ENCODE assay signal across 10 cellular contexts in genomic region chrX:101383679-101384078, GRCh38. TPM values are rescaled to one million over a fixed set of nuclear protein-coding genes. Genes with fewer than 3 reads are reported as not detected.
DNase-seq lines count a peak whose midpoint lies in the region; ATAC-seq and TF ChIP-seq lines count a peak whose summit lies in the region.
"Had no signal": no experiment of that assay in that cellular context is flagged by ENCODE, and none has a peak within 500 bp of the region (broad histone marks: within the 10 kb centered on the region; RNA-seq: fewer than 3 reads in every experiment).

No MANE protein-coding gene starts in this region.

- H3K4me1 Mint-ChIP-seq in stimulated activated naive CD8-positive, alpha-beta T cell treated with anti-CD3 and anti-CD28 coated beads, Interleukin-15, amount 100 ng/mL, for 72 hours: peaks cover 13% of the 10 kb centered on the region

- no peaks in the 10 kb centered on the region for H3K27me3 Mint-ChIP-seq in stimulated activated naive CD8-positive, alpha-beta T cell treated with anti-CD3 and anti-CD28 coated beads, Interleukin-15, amount 100 ng/mL, for 72 hours

- H4K20me1 ChIP-seq in PC-3 (ENCODE audit: low read length): no peaks in the 10 kb centered on the region

- no peaks in the 10 kb centered on the region for H3F3A ChIP-seq in PC-3 (ENCODE audit: low read length, unreplicated experiment)

- CTCF ChIA-PET in PC-3 (lab: Charles Lee): no interaction called here

- H3K27ac ChIP-seq in HL-60 (replicated peaks) (0 out of 2 replicates have a peak overlapping the region, but pooled peaks have one; percentile 2), PC-3 (ENCODE audit: low read length) (no peak overlapping the region)
- H3K27ac ChIP-seq: ovary had no signal

- H3K27me3 ChIP-seq in HL-60 (ENCODE audit: insufficient read depth, poor library complexity, severe bottlenecking): no peaks in the 10 kb centered on the region
- H3K27me3 ChIP-seq in PC-3 (ENCODE audit: low read length): no peaks in the 10 kb centered on the region
- H3K27me3 ChIP-seq: ovary had no signal

- no peaks in the 10 kb centered on the region for H3K9me3 ChIP-seq in PC-3 (ENCODE audit: low read length)
- H3K9me3 ChIP-seq: ovary had no signal

- no peak overlapping the region for H3K4me3 Mint-ChIP-seq in stimulated activated naive CD8-positive, alpha-beta T cell treated with anti-CD3 and anti-CD28 coated beads, Interleukin-15, amount 100 ng/mL, for 72 hours
- H3K4me3 Mint-ChIP-seq: activated CD8-positive, alpha-beta T cell treated with anti-CD3 and anti-CD28 coated beads, Interleukin-2, amount 10 ng/mL, durations not matched to agents 7 days and 5 days had no signal

- H3K9me2 ChIP-seq in PC-3 (replicated peaks; ENCODE audit: low read length): no peaks in the 10 kb centered on the region

- no peak overlapping the region for H3K4me2 ChIP-seq in PC-3 (ENCODE audit: low read length)

- no peaks in the 10 kb centered on the region for H3K36me3 ChIP-seq in PC-3 (ENCODE audit: low read depth, low read length)
- H3K36me3 ChIP-seq: ovary had no signal

- no peaks in the 10 kb centered on the region for H3K79me2 ChIP-seq in PC-3 (ENCODE audit: low read length)

- H3K4me1 ChIP-seq in PC-3 (ENCODE audit: insufficient read depth, low read length): no peaks in the 10 kb centered on the region

- peak overlapping the region; percentile 15 for H3K4me3 ChIP-seq in HL-60 (replicated peaks; ENCODE audit: insufficient read depth, low read length)
- no peak overlapping the region for H3K4me3 ChIP-seq in PC-3 (ENCODE audit: low read length)
- H3K4me3 ChIP-seq: ovary had no signal

- ATAC-seq in stimulated activated naive CD8-positive, alpha-beta T cell treated with anti-CD3 and anti-CD28 coated beads, Interleukin-15, Interleukin-2, amounts not matched to agents 100 U/mL and 50 U/mL, for 24 hours: peak; percentile 19
- no peak for ATAC-seq in stimulated activated naive CD8-positive, alpha-beta T cell treated with anti-CD3 and anti-CD28 coated beads, Interleukin-15, amount 100 ng/mL, for 72 hours
- ATAC-seq in HG02678 (IDR thresholded peaks at IDR 0.05; ENCODE audit: unreplicated experiment) (peak; percentile 71), Right ventricle myocardium inferior (no peak), PC-3 (no peak)
- ATAC-seq: activated CD8-positive, alpha-beta T cell treated with anti-CD3 and anti-CD28 coated beads, Interleukin-2, amount 10 ng/mL, durations not matched to agents 7 days and 5 days had no signal

- DNase-seq in stimulated activated naive CD8-positive, alpha-beta T cell treated with anti-CD3 and anti-CD28 coated beads, Interleukin-15, Interleukin-2, amounts not matched to agents 100 U/mL and 50 U/mL, for 24 hours: no peak
- DNase-seq in stimulated activated naive CD8-positive, alpha-beta T cell treated with anti-CD3 and anti-CD28 coated beads, Interleukin-15, amount 100 ng/mL, for 72 hours: no peak
- DNase-seq in HL-60 (ENCODE audit: low read depth in 1 of 2, low spot score in 1 of 2) (no peak), mucosa of gallbladder (ENCODE audit: low spot score) (no peak), Right ventricle myocardium inferior (ENCODE audit: missing footprints) (no peak), PC-3 (no peak)
- no peak for DNase-seq in activated CD4-positive, CD25-positive, alpha-beta regulatory T cell (lab: John Stamatoyannopoulos, UW)
- DNase-seq: activated CD8-positive, alpha-beta T cell treated with anti-CD3 and anti-CD28 coated beads, Interleukin-2, amount 10 ng/mL, durations not matched to agents 7 days and 5 days; ovary had no signal

- H3K9ac ChIP-seq in PC-3 (ENCODE audit: low read length): no peak overlapping the region

- no peak overlapping the region for H2AFZ ChIP-seq in PC-3 (ENCODE audit: low read length)

- POLR2A ChIA-PET in PC-3 (lab: Charles Lee; ENCODE audit: unreplicated experiment): no interaction called here

- H3K9me3 Mint-ChIP-seq in stimulated activated naive CD8-positive, alpha-beta T cell treated with anti-CD3 and anti-CD28 coated beads, Interleukin-15, amount 100 ng/mL, for 72 hours: no peaks in the 10 kb centered on the region

- TF ChIP-seq CTCF in HL-60 (IDR thresholded peaks at IDR 0.05; ENCODE audit: insufficient read depth, low read length) (no peak), PC-3 (conservative IDR thresholded peaks at IDR 0.05; ENCODE audit: low read depth, low read length) (no peak)

- BruUV-seq in PC-3 (replicated peaks; lab: Mats Ljungman, UMichigan): no TSS peak

- no peak overlapping the region for H3K27ac Mint-ChIP-seq in stimulated activated naive CD8-positive, alpha-beta T cell treated with anti-CD3 and anti-CD28 coated beads, Interleukin-15, amount 100 ng/mL, for 72 hours
- H3K27ac Mint-ChIP-seq: activated CD8-positive, alpha-beta T cell treated with anti-CD3 and anti-CD28 coated beads, Interleukin-2, amount 10 ng/mL, durations not matched to agents 7 days and 5 days had no signal

- intact Hi-C loops in Right ventricle myocardium inferior (cut with DNase I): no loop called here
- intact Hi-C loops in PC-3 (cut with micrococcal nuclease): no loop called here

RNA-seq across cellular contexts. Expression of gene BTK, which starts 2.3 kb away (rescaled TPM):
- total RNA-seq in mucosa of gallbladder (8.2 TPM), Right ventricle myocardium inferior (5.4 TPM), PC-3 (2014; rRNA removed) (not detected in 2 replicates)

RNA-seq across cellular contexts. Expression of gene RPL36A, which starts 7.1 kb away (rescaled TPM):
- total RNA-seq in mucosa of gallbladder (124 TPM), Right ventricle myocardium inferior (78.1 TPM), PC-3 (2014; rRNA removed) (914 and 1,023 TPM in 2 replicates)

RNA-seq across cellular contexts. Expression of gene GLA, which starts 24.0 kb away (rescaled TPM):
- total RNA-seq in mucosa of gallbladder: 29.2 TPM
- 12.6 TPM for total RNA-seq in Right ventricle myocardium inferior
- 41.9 and 54.8 TPM in 2 replicates for total RNA-seq in PC-3 (2014; rRNA removed)

RNA-seq across cellular contexts. Expression of gene HNRNPH2, which starts 24.3 kb away (rescaled TPM):
- total RNA-seq in mucosa of gallbladder (62.1 TPM), Right ventricle myocardium inferior (53.5 TPM), PC-3 (2014; rRNA removed) (54.8 TPM in 2 replicates)

RNA-seq across cellular contexts. Expression of gene TIMM8A, which starts 35.1 kb away (rescaled TPM):
- total RNA-seq in mucosa of gallbladder (6.6 TPM), Right ventricle myocardium inferior (20.8 TPM), PC-3 (2014; rRNA removed) (5.0 and 7.8 TPM in 2 replicates)

Comparison
In these comparisons a context has a peak if more than half of its experiments do, and no peak if none do; other contexts are left out.
1. ATAC-seq: peak in stimulated activated naive CD8-positive, alpha-beta T cell treated with anti-CD3 and anti-CD28 coated beads, Interleukin-15, Interleukin-2, amounts not matched to agents 100 U/mL and 50 U/mL, for 24 hours (single experiment) and HG02678 (single experiment); none in stimulated activated naive CD8-positive, alpha-beta T cell treated with anti-CD3 and anti-CD28 coated beads, Interleukin-15, amount 100 ng/mL, for 72 hours (single experiment), Right ventricle myocardium inferior (single experiment) and PC-3 (single experiment).